8 cellular contexts compared by ENCODE assay signal in genomic region chr16:29613307-29614057, GRCh38. TPM values are rescaled to one million over a fixed set of nuclear protein-coding genes. Genes with fewer than 3 reads are reported as not detected.
DNase-seq lines count a peak whose midpoint lies in the region; ATAC-seq and TF ChIP-seq lines count a peak whose summit lies in the region.
"Not testable (repeated sequence)": the region's sequence is repeated elsewhere in the genome, so short reads cannot be mapped to it uniquely, and the experiment has no call there.

No MANE protein-coding gene starts in this region.

- peak; percentile 50 for ATAC-seq in GM19351 (IDR thresholded peaks at IDR 0.05; ENCODE audit: unreplicated experiment)
- peak; percentile 86 to 92 for ATAC-seq in lower lobe of right lung

- H3K4me3 ChIP-seq in BE2C (ENCODE audit: low read depth, low read length) (peak overlapping the region; percentile 77), HUES64 (ENCODE audit: low read length) (peak overlapping the region; percentile 74), OCI-LY1 (ENCODE audit: low read depth, low read length, poor library complexity, severe bottlenecking) (peak overlapping the region; percentile 97), lower lobe of right lung (peak overlapping the region; percentile 66)

- not testable (repeated sequence) for H4K20me1 ChIP-seq in OCI-LY1 (ENCODE audit: insufficient read depth, low read length)

- H2AFZ ChIP-seq in OCI-LY1 (ENCODE audit: low read length) = not testable (repeated sequence)

- not testable (repeated sequence) for H3K4me1 ChIP-seq in BE2C; HUES64 (ENCODE audit: insufficient read depth, low read length)
- H3K4me1 ChIP-seq in OCI-LY1 (ENCODE audit: insufficient read depth, low read length, severe bottlenecking) = peaks cover 26% of the 10 kb centered on the region
- H3K4me1 ChIP-seq in lower lobe of right lung = peaks cover 12% of the 10 kb centered on the region

- peak overlapping the region; percentile 82 for H3K9ac ChIP-seq in HUES64 (ENCODE audit: low read depth, low read length)
- H3K9ac ChIP-seq in OCI-LY1 (ENCODE audit: low read length) = peak overlapping the region; percentile 87

- intact Hi-C loops in lower lobe of right lung (cut with DNase I) = not testable (repeated sequence)

- not testable (repeated sequence) for H3K9me3 ChIP-seq in BE2C; HUES64 (ENCODE audit: insufficient read depth, low read depth, low read length); OCI-LY1 (ENCODE audit: low read length); lower lobe of right lung

- not testable (repeated sequence) for H3K27ac ChIP-seq in HUES64 (ENCODE audit: low read depth, low read length)
- H3K27ac ChIP-seq in OCI-LY1 (ENCODE audit: low read depth, low read length, poor library complexity, severe bottlenecking) = peak overlapping the region; percentile 33
- peak overlapping the region; percentile 31 for H3K27ac ChIP-seq in lower lobe of right lung

- not testable (repeated sequence) for TF ChIP-seq CTCF in BE2C (IDR thresholded peaks at IDR 0.05; ENCODE audit: low read depth, low read length); OCI-LY1 (IDR thresholded peaks at IDR 0.05; ENCODE audit: low read length); lower lobe of right lung (IDR thresholded peaks at IDR 0.05)

- not testable (repeated sequence) for H3K27me3 ChIP-seq in BE2C; HUES64 (ENCODE audit: insufficient read depth, low read length); OCI-LY1 (ENCODE audit: insufficient read depth, low read length); lower lobe of right lung (ENCODE audit: low read depth)

- not testable (repeated sequence) for H3K36me3 ChIP-seq in BE2C; HUES64 (ENCODE audit: insufficient read depth, low read length); OCI-LY1 (ENCODE audit: insufficient read depth, low read length); lower lobe of right lung

- H3K4me2 ChIP-seq in OCI-LY1 (ENCODE audit: low read length) = peak overlapping the region; percentile 77

- WGBS in HUES64 = under 1% methylated on average over 91 of the region's 100 CpGs

- H3K79me2 ChIP-seq in OCI-LY1 (ENCODE audit: insufficient read depth, low read length) = not testable (repeated sequence)

- H3K9me2 ChIP-seq in OCI-LY1 (ENCODE audit: low read depth, low read length) = not testable (repeated sequence)

- DNase-seq in BE2C = peak; percentile 96
- peak; percentile 88 to 94 (median 90) for DNase-seq in activated CD8-positive, alpha-beta memory T cell treated with anti-CD3 and anti-CD28 coated beads for 48 hours (ENCODE audit: low read depth in 2 of 3, low spot score in 2 of 3)
- peak; percentile 80 for DNase-seq in effector CD4-positive, alpha-beta T cell
- DNase-seq in lower lobe of right lung = peak; percentile 91
- DNase-seq in stimulated activated CD4-positive, alpha-beta T cell treated with anti-CD3 and anti-CD28 coated beads, Interleukin-2, amount 100 ng/mL, for 48 hours = peak; percentile 92 to 97

- H3F3A ChIP-seq in OCI-LY1 (ENCODE audit: insufficient read depth, low read length) = not testable (repeated sequence)

RNA-seq across cellular contexts. Expression of gene SPN, which starts 49.6 kb away (rescaled TPM):
- 2.0 TPM for polyA plus RNA-seq in BE2C (2012; ENCODE audit: insufficient read depth, insufficient read length, low read depth)
- 0.45 TPM for polyA plus RNA-seq in HUES64 (2013, experiment 1 of 2)
- 0.38 TPM for polyA plus RNA-seq in HUES64 (2013, experiment 2 of 2)
- 109 TPM for total RNA-seq in lower lobe of right lung
